ENCODE assay signal across 1 cellular context in genomic region chr7:149237502-149237901, GRCh38.
TF ChIP-seq lines count a peak whose summit lies in the region.

No MANE protein-coding gene starts in this region.

TF ChIP-seq in SK-N-SH, 30 proteins besides CTCF, POLR2A, EP300 and RAD21 (continued from another document):
- TF ChIP-seq REST (IDR thresholded peaks at IDR 0.05; ENCODE audit: low read depth, low read length) = no peak
TF ChIP-seq in SK-N-SH: peak in this region for 1.
